In the genomic region with DNA sequence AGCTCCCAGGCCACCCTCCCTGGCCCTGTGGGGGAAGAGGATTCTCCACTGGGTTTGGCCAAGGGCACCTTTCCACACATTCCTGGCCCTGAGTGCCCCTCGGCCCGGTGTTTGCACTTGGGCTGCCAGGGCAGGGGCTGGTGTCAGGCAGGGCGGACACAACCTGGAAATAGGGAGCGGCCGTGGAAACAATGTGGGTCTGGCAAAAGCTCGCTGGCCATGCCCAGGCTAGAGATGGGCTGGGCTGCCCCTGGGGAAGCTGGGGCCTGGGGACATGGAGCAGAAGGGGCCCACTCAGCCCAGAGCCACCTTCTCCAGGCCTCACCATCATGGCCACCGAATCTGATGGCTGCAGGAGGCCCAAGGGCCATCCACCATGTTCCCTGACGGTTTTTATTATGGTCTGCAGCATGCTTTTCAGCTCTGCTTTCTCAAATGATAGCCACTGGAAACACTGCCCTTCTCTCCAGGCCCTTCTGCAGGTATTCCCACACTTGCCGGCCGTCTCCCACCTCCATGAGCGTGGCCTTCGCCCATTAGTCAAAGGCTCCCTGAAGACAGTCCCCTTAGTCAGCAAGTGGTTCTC, we compare ENCODE assay signal across 31 cellular contexts.
"Had no signal": no experiment of that assay in that cellular context is flagged by ENCODE, and none has a peak within 500 bp of the region (broad histone marks: within the 10 kb centered on the region; RNA-seq: fewer than 3 reads in every experiment).

No MANE protein-coding gene starts in this region.

- H3K27ac ChIP-seq: body of pancreas, brain microvascular endothelial cell, breast epithelium, VCaP had no signal

- H3K36me3 ChIP-seq: brain microvascular endothelial cell, breast epithelium had no signal

- H3K27me3 ChIP-seq: body of pancreas, brain microvascular endothelial cell, breast epithelium had no signal

- DNase-seq: activated B cell treated with CpG ODN at 0.5 μM for 24 hours; activated CD4-positive, alpha-beta memory T cell treated with anti-CD3 and anti-CD28 coated beads for 36 hours; activated CD4-positive, alpha-beta T cell treated with anti-CD3 and anti-CD28 coated beads for 4 hours; activated CD4-positive, alpha-beta T cell treated with anti-CD3 and anti-CD28 coated beads, Interleukin-2, amount 10 ng/mL, durations not matched to agents 24 days and 14 days; activated CD4-positive, alpha-beta T cell treated with anti-CD3 and anti-CD28 coated beads, Interleukin-2, amount 50 U/mL, for 1 hour; activated CD4-positive, alpha-beta T cell treated with anti-CD3 and anti-CD28 coated beads, Interleukin-2, amount 50 U/mL, for 4 hours; activated CD4-positive, CD25-positive, alpha-beta regulatory T cell treated with anti-CD3 and anti-CD28 coated beads, Interleukin-2, amount 50 U/mL, for 72 hours; activated CD8-positive, alpha-beta memory T cell treated with anti-CD3 and anti-CD28 coated beads for 24 hours; activated CD8-positive, alpha-beta memory T cell treated with anti-CD3 and anti-CD28 coated beads, Interleukin-2, amount 10 ng/mL, durations not matched to agents 7 days and 5 days; activated CD8-positive, alpha-beta memory T cell treated with anti-CD3 and anti-CD28 coated beads, Interleukin-2, amount 50 U/mL, for 48 hours; activated CD8-positive, alpha-beta T cell treated with anti-CD3 and anti-CD28 coated beads for 36 hours; activated effector memory CD4-positive, alpha-beta T cell treated with Interleukin-2 at 50 U/mL for 16 hours; activated gamma-delta T cell; activated naive CD4-positive, alpha-beta T cell treated with anti-CD3 and anti-CD28 coated beads, Interleukin-2, amount 10 ng/mL, durations not matched to agents 7 days and 5 days; activated naive CD4-positive, alpha-beta T cell treated with Interleukin-2 at 50 U/mL for 16 hours; activated naive CD8-positive, alpha-beta T cell treated with anti-CD3 and anti-CD28 coated beads, Interleukin-2, amount 10 ng/mL, durations not matched to agents 7 days and 5 days; activated naive CD8-positive, alpha-beta T cell treated with anti-CD3 and anti-CD28 coated beads, Interleukin-2, amount 50 U/mL, for 24 hours; activated T-cell treated with anti-CD3 and anti-CD28 coated beads, Interleukin-2, amount 50 U/mL, for 24 hours; activated T-cell treated with anti-CD3 and anti-CD28 coated beads, Interleukin-2, amount 50 U/mL, for 48 hours; amniotic stem cell; aorta; body of pancreas; brain microvascular endothelial cell; caudate nucleus; cerebellar nuclear complex; SW 1271; T-helper 1 cell; T-helper 2 cell; T-helper 9 cell had no signal

- H3K9me3 ChIP-seq: body of pancreas, breast epithelium had no signal

- H3K4me1 ChIP-seq: body of pancreas, breast epithelium had no signal

- H3K4me3 ChIP-seq: body of pancreas, breast epithelium had no signal
